In genomic region chr10:122116331-122116730, GRCh38 we compare ENCODE assay signal across 16 cellular contexts.
DNase-seq lines count a peak whose midpoint lies in the region; ATAC-seq and TF ChIP-seq lines count a peak whose summit lies in the region.
"Had no signal": no experiment of that assay in that cellular context is flagged by ENCODE, and none has a peak within 500 bp of the region (broad histone marks: within the 10 kb centered on the region; RNA-seq: fewer than 3 reads in every experiment).

No MANE protein-coding gene starts in this region.

- H3K27me3 ChIP-seq in cardiac muscle cell (no peaks in the 10 kb centered on the region), right cardiac atrium (ENCODE audit: control insufficient read depth, insufficient read depth) (no peaks in the 10 kb centered on the region)

- TF ChIP-seq CTCF in cardiac muscle cell (IDR thresholded peaks at IDR 0.05; ENCODE audit: low read depth, low read length) = no peak
- TF ChIP-seq CTCF in type B pancreatic cell (conservative IDR thresholded peaks at IDR 0.05) = no peak

- H3K27ac ChIP-seq in cardiac muscle cell (peak overlapping the region; percentile 96), right cardiac atrium (ENCODE audit: low read length) (peak overlapping the region; percentile 73)

- WGBS in right cardiac atrium = 54% methylated on average over 5 of the region's 5 CpGs

- peaks cover 9% of the 10 kb centered on the region for H3K36me3 Mint-ChIP-seq in type B pancreatic cell
- H3K36me3 Mint-ChIP-seq: memory B cell, T-cell had no signal

- H3K4me3 Mint-ChIP-seq in type B pancreatic cell = peak overlapping the region; percentile 88
- H3K4me3 Mint-ChIP-seq: memory B cell, T-cell had no signal

- H3K9me3 ChIP-seq in cardiac muscle cell (ENCODE audit: low read depth) (no peaks in the 10 kb centered on the region), right cardiac atrium (ENCODE audit: control insufficient read depth, low read length) (no peaks in the 10 kb centered on the region)
- H3K9me3 ChIP-seq: thoracic aorta had no signal

- no peaks in the 10 kb centered on the region for H3K9me3 Mint-ChIP-seq in type B pancreatic cell
- H3K9me3 Mint-ChIP-seq: memory B cell, T-cell had no signal

- ATAC-seq in right cardiac atrium (no peak), GM19452 (IDR thresholded peaks at IDR 0.05; ENCODE audit: unreplicated experiment) (no peak)
- ATAC-seq: T-cell had no signal

- peaks cover 1% of the 10 kb centered on the region for H3K36me3 ChIP-seq in cardiac muscle cell

- H3K4me1 Mint-ChIP-seq in type B pancreatic cell (ENCODE audit: unreplicated experiment) = peaks cover 51% of the 10 kb centered on the region

- H3K4me3 ChIP-seq in cardiac muscle cell (no peak overlapping the region), right cardiac atrium (ENCODE audit: low read length) (no peak overlapping the region)
- H3K4me3 ChIP-seq: thoracic aorta had no signal

- peak overlapping the region; percentile 80 for H3K27ac Mint-ChIP-seq in type B pancreatic cell
- H3K27ac Mint-ChIP-seq: memory B cell, T-cell had no signal

- H3K4me1 ChIP-seq in cardiac muscle cell (ENCODE audit: low read depth) (peaks cover 55% of the 10 kb centered on the region), right cardiac atrium (ENCODE audit: control insufficient read depth, insufficient read depth, low read length) (peaks cover 14% of the 10 kb centered on the region)

- DNase-seq in cardiac muscle cell (ENCODE audit: low read depth in 1 of 2, low spot score in 1 of 2) (peak in 1 of 2 donors; percentile 27), cardiac septum (ENCODE audit: low spot score) (no peak), astrocyte of the hippocampus (ENCODE audit: low read depth, low spot score) (peak; percentile 20), right cardiac atrium (no peak), type B pancreatic cell (ENCODE audit: extremely low spot score, unreplicated experiment) (no peak)
- DNase-seq in stimulated activated CD4-positive, alpha-beta T cell treated with anti-CD3 and anti-CD28 coated beads, Interleukin-12 subunit alpha, Interleukin-12 subunit beta, amount 100 ng/mL, for 4 hours = no peak
- no peak for DNase-seq in activated CD8-positive, alpha-beta memory T cell treated with anti-CD3 and anti-CD28 coated beads for 24 hours
- DNase-seq: activated CD4-positive, alpha-beta T cell treated with anti-CD3 and anti-CD28 coated beads for 48 hours; activated gamma-delta T cell; head of caudate nucleus; NCI-H1105 treated with DMSO at 0.1 percent for 48 hours; NK-92 treated with Interleukin-12 subunit alpha and Interleukin-12 subunit beta, amount 100 ng/mL, for 24 hours; T-cell had no signal

- intact Hi-C loops in cardiac septum (cut with DNase I) = loop anchor here (10.0 kb wide), 1 partner anchor 192 kb away; the partner anchor contains the start of gene ATE1
- intact Hi-C loops in right cardiac atrium (cut with DNase I) = loop anchor here in 2 of 4 donors (10.0 kb wide), 2 partner anchors 62 to 192 kb away; partner anchors contain the start of gene ATE1 (in 1 of the 2)

- H3K27me3 Mint-ChIP-seq in type B pancreatic cell = no peaks in the 10 kb centered on the region
